In genomic region chr2:20106746-20107145, GRCh38 we compare ENCODE assay signal across 7 cellular contexts. TPM values are rescaled to one million over a fixed set of nuclear protein-coding genes. Genes with fewer than 3 reads are reported as not detected.
DNase-seq lines count a peak whose midpoint lies in the region; FAIRE-seq and TF ChIP-seq lines count a peak whose summit lies in the region.

No MANE protein-coding gene starts in this region.

- 12% methylated on average over 18 of the region's 34 CpGs for WGBS in hepatocyte (ENCODE audit: low lambda C conversion rate, missing lambda C conversion rate)

- DNase-seq in NCI-H146 treated with DMSO at 0.1 percent for 48 hours (lab: John Stamatoyannopoulos, UW; ENCODE audit: unreplicated experiment) (peak; percentile 27), hepatocyte (ENCODE audit: low spot score) (peak; percentile 73), cortex of kidney (lab: John Stamatoyannopoulos, UW) (no peak), HTR-8/SVneo (ENCODE audit: insufficient read length, low spot score) (no peak), NCI-H82 treated with DMSO at 0.1 percent for 48 hours (lab: John Stamatoyannopoulos, UW; ENCODE audit: unreplicated experiment) (no peak)
- peak; percentile 32 for DNase-seq in activated naive CD4-positive, alpha-beta T cell treated with anti-CD3 and anti-CD28 coated beads, Interleukin-2, amount 50 U/mL, for 16 hours
- peak; percentile 23 for DNase-seq in stimulated activated CD4-positive, alpha-beta T cell treated with anti-CD3 and anti-CD28 coated beads, Interleukin-4, amount 100 ng/mL, for 1 hour

- peak; percentile 63 for TF ChIP-seq CTCF in hepatocyte (IDR thresholded peaks at IDR 0.05; ENCODE audit: poor library complexity)

- H3K27ac ChIP-seq in hepatocyte, result no peak overlapping the region

- no peaks in the 10 kb centered on the region for H3K36me3 ChIP-seq in hepatocyte (replicated peaks; ENCODE audit: insufficient read depth, low read depth)

- peak overlapping the region; percentile 86 for H2AFZ ChIP-seq in hepatocyte

- no peak for FAIRE-seq in HTR-8/SVneo (lab: Jason Lieb, UNC)

- H3K27me3 ChIP-seq in hepatocyte, result no peaks in the 10 kb centered on the region

- H3K79me2 ChIP-seq in hepatocyte, result no peaks in the 10 kb centered on the region

- peaks cover 5% of the 10 kb centered on the region for H3K4me1 ChIP-seq in hepatocyte (ENCODE audit: insufficient read depth)

- H3K4me2 ChIP-seq in hepatocyte, result peak overlapping the region; percentile 77

- no peaks in the 10 kb centered on the region for H3K9me2 ChIP-seq in hepatocyte (replicated peaks; ENCODE audit: insufficient read depth)

- H3K4me3 ChIP-seq in hepatocyte, result peak overlapping the region; percentile 26

- no peaks in the 10 kb centered on the region for H4K20me1 ChIP-seq in hepatocyte (ENCODE audit: insufficient read depth, poor library complexity, severe bottlenecking)

- no peaks in the 10 kb centered on the region for H3K9me3 ChIP-seq in hepatocyte (ENCODE audit: low read depth)

RNA-seq across cellular contexts. Expression of gene LAPTM4A, which starts 55.3 kb away (rescaled TPM):
- total RNA-seq in hepatocyte, result 255 and 338 TPM in 2 replicates
- 455 and 484 TPM in 2 replicates for polyA plus RNA-seq in hepatocyte

Comparison
In these comparisons a context has a peak if more than half of its experiments do, and no peak if none do; other contexts are left out.
1. DNase-seq: peak in NCI-H146 treated with DMSO at 0.1 percent for 48 hours (single experiment), activated naive CD4-positive, alpha-beta T cell treated with anti-CD3 and anti-CD28 coated beads, Interleukin-2, amount 50 U/mL, for 16 hours (single experiment), hepatocyte (single experiment) and stimulated activated CD4-positive, alpha-beta T cell treated with anti-CD3 and anti-CD28 coated beads, Interleukin-4, amount 100 ng/mL, for 1 hour (single experiment); none in cortex of kidney (single experiment), HTR-8/SVneo (single experiment) and NCI-H82 treated with DMSO at 0.1 percent for 48 hours (single experiment).